In genomic region chr14:105180598-105181528, GRCh38 we compare ENCODE assay signal across 8 cellular contexts. TPM values are rescaled to one million over a fixed set of nuclear protein-coding genes. Genes with fewer than 3 reads are reported as not detected.
DNase-seq lines count a peak whose midpoint lies in the region; ATAC-seq, FAIRE-seq and TF ChIP-seq lines count a peak whose summit lies in the region.

Gene NUDT14 (minus strand): TSS chr14:105181312. CDS start chr14:105181209, 103 bp downstream.

- peak in 1 of 6 experiments; percentile 25 for TF ChIP-seq CTCF in Peyer's patch (IDR thresholded peaks at IDR 0.05)
- TF ChIP-seq CTCF in osteoblast (IDR thresholded peaks at IDR 0.05; ENCODE audit: extremely low read depth, low read depth, low read length): no peak
- no peak for TF ChIP-seq CTCF in tibial nerve (IDR thresholded peaks at IDR 0.05)

- H3K4me1 ChIP-seq in Peyer's patch (peaks cover 4 to 29% (median 6%) of the 10 kb centered on the region in 4 donors), osteoblast (ENCODE audit: insufficient read depth, low read length) (no peaks in the 10 kb centered on the region), tibial nerve (peaks cover 0 to 20% (median 3%) of the 10 kb centered on the region in 4 donors)

- no peaks in the 10 kb centered on the region for H3K27me3 ChIP-seq in Peyer's patch
- H3K27me3 ChIP-seq in osteoblast (ENCODE audit: insufficient read depth, low read length): peaks cover 4% of the 10 kb centered on the region
- H3K27me3 ChIP-seq in tibial nerve: peaks cover 0 to 6% of the 10 kb centered on the region in 2 donors

- TF ChIP-seq POLR2A in Peyer's patch (IDR thresholded peaks at IDR 0.05): peak in 1 of 2 donors; percentile 18
- no peak for TF ChIP-seq POLR2A in tibial nerve (IDR thresholded peaks at IDR 0.05)

- no peak for FAIRE-seq in frontal cortex (lab: Jason Lieb, UNC)

- H3K9me3 ChIP-seq in Peyer's patch (no peaks in the 10 kb centered on the region), osteoblast (ENCODE audit: low read depth, low read length) (no peaks in the 10 kb centered on the region), tibial nerve (no peaks in the 10 kb centered on the region)

- no peaks in the 10 kb centered on the region for H3K36me3 ChIP-seq in Peyer's patch
- no peaks in the 10 kb centered on the region for H3K36me3 ChIP-seq in osteoblast (ENCODE audit: insufficient read depth, low read length)
- H3K36me3 ChIP-seq in tibial nerve: no peaks in the 10 kb centered on the region

- H3K4me3 ChIP-seq in Peyer's patch (peak within 1 kb of the TSS; percentile 48 to 91 (median 75)), osteoblast (ENCODE audit: insufficient read depth, low read length) (peak within 1 kb of the TSS; percentile 62), tibial nerve (peak within 1 kb of the TSS; percentile 21 to 60 (median 38))

- DNase-seq in NCI-H2196 (lab: John Stamatoyannopoulos, UW; ENCODE audit: unreplicated experiment) (peak; percentile 44), NCI-H2196 treated with DMSO at 0.1 percent for 48 hours (lab: John Stamatoyannopoulos, UW; ENCODE audit: unreplicated experiment) (no peak), Peyer's patch (peak; percentile 87 to 97 (median 95)), activated gamma-delta T cell treated with Interleukin-2 at 50 U/mL for 16 hours (peak; percentile 80), frontal cortex (ENCODE audit: low spot score in 2 of 2) (peak; percentile 92), osteoblast (ENCODE audit: insufficient read length, low spot score, missing footprints) (peak; percentile 100), tibial nerve (ENCODE audit: low spot score in 2 of 2) (peak in 1 of 2 donors; percentile 33)

- 2 to 5% methylated on average over 7 to 49 of the region's 105 CpGs for WGBS in tibial nerve, 2 donors

- H2AFZ ChIP-seq in osteoblast (ENCODE audit: low read length): no peak within 1 kb of the TSS

- TF ChIP-seq EP300 in tibial nerve (IDR thresholded peaks at IDR 0.05): no peak

- no peaks in the 10 kb centered on the region for H4K20me1 ChIP-seq in osteoblast (ENCODE audit: insufficient read depth, low read length)

- no peaks in the 10 kb centered on the region for H3K79me2 ChIP-seq in osteoblast (ENCODE audit: insufficient read depth, low read length)

- peak; percentile 44 for ATAC-seq in HG03196 (IDR thresholded peaks at IDR 0.05; ENCODE audit: unreplicated experiment)

- H3K4me2 ChIP-seq in osteoblast (ENCODE audit: insufficient read depth, low read length): peak within 1 kb of the TSS; percentile 67

- peak within 1 kb of the TSS in 3 of 4 donors; percentile 54 to 89 (median 75) for H3K27ac ChIP-seq in Peyer's patch
- no peak within 1 kb of the TSS for H3K27ac ChIP-seq in osteoblast (ENCODE audit: low read depth, low read length)
- peak within 1 kb of the TSS in 2 of 4 donors; percentile 47 to 66 for H3K27ac ChIP-seq in tibial nerve

RNA-seq across cellular contexts. Expression of gene NUDT14, which starts in this region (rescaled TPM):
- total RNA-seq in Peyer's patch (10 to 100 TPM in 3 of 4 donors, 1 to 10 TPM in 1; 6.6 to 47.7 (median 25.7) TPM), frontal cortex (32.6 TPM), osteoblast (13.6 and 15.9 TPM in 2 replicates), tibial nerve (1 to 10 TPM in 2 of 4 donors, under 1 TPM in 2; 0.66 to 2.7 (median 1.8) TPM)
